ENCODE assay signal across 8 cellular contexts in the genomic region with DNA sequence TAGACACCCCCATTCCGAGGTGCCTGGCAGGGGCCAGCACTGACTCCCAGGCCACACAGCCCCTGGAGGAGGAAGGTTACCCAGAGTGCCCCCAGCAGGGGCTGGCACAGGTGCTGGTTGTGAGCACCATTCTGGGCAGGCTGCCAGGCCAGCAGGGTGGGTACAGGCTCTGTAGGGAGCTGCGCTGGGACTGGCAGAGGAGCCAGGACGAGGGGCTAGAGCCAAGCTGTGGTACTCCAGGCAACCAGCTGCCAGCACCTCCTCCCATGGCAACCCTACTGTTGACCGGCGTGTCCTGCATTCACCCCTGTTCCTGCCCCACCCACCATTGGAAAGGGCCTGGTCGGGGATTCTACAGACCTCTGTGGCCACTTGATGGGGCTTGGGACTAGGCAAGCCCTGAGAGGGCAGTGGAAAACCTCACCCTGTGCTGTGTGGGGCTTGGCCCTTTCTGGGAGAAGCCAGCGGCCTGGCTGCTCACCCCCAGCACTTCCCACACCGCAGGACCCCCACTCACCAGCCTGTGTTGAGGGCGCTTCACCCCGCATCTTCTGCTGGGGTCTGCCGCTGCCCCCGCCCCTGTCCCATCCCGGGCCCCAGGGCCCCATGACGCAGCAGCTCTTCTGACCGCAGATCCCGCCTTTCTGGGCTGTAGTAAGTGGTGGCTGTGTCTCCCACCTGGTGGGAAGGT. TPM values are rescaled to one million over a fixed set of nuclear protein-coding genes. Genes with fewer than 3 reads are reported as not detected.
DNase-seq lines count a peak whose midpoint lies in the region; ATAC-seq and TF ChIP-seq lines count a peak whose summit lies in the region.

No MANE protein-coding gene starts in this region.

- no peak overlapping the region for H3K27ac Mint-ChIP-seq in chondrocyte (ENCODE audit: unreplicated experiment)
- peak overlapping the region in 2 of 9 donors; percentile 51 to 55 for H3K27ac Mint-ChIP-seq in naive thymus-derived CD4-positive, alpha-beta T cell

- POLR2A ChIA-PET in naive thymus-derived CD4-positive, alpha-beta T cell (lab: Charles Lee), result interaction anchor here (0.6 kb wide), 1 partner anchor 377 kb away, joined by 4 read pairs; no protein-coding TSS in a partner anchor

- H3K4me1 ChIP-seq in naive thymus-derived CD4-positive, alpha-beta T cell (ENCODE audit: control insufficient read depth in 2 of 2, insufficient read depth in 2 of 2, low read length in 2 of 2), result no peaks in the 10 kb centered on the region

- no peaks in the 10 kb centered on the region for H3K9me3 Mint-ChIP-seq in chondrocyte (ENCODE audit: low read depth)
- H3K9me3 Mint-ChIP-seq in naive thymus-derived CD4-positive, alpha-beta T cell, result no peaks in the 10 kb centered on the region

- peak; percentile 98 for DNase-seq in COR-L47 (lab: John Stamatoyannopoulos, UW)
- peak in 2 of 3 experiments; percentile 65 to 89 for DNase-seq in NCI-H1417 (lab: John Stamatoyannopoulos, UW)
- peak; percentile 91 for DNase-seq in chondrocyte (ENCODE audit: low spot score)
- no peak for DNase-seq in naive thymus-derived CD4-positive, alpha-beta T cell
- DNase-seq in DMS114 treated with DMSO at 0.1 percent for 48 hours (lab: John Stamatoyannopoulos, UW; ENCODE audit: unreplicated experiment), result no peak
- DNase-seq in hepatic stellate cell (ENCODE audit: low spot score), result no peak

- no peak overlapping the region for H3K27ac ChIP-seq in naive thymus-derived CD4-positive, alpha-beta T cell (ENCODE audit: low read depth, low read length)

- H3K4me3 ChIP-seq in naive thymus-derived CD4-positive, alpha-beta T cell (ENCODE audit: low read length), result no peak overlapping the region

- no peaks in the 10 kb centered on the region for H3K27me3 ChIP-seq in naive thymus-derived CD4-positive, alpha-beta T cell (ENCODE audit: control insufficient read depth in 2 of 2, insufficient read depth in 2 of 2, low read length in 2 of 2)

- no peak for TF ChIP-seq CTCF in chondrocyte (IDR thresholded peaks at IDR 0.05)

- no peaks in the 10 kb centered on the region for H3K36me3 Mint-ChIP-seq in chondrocyte (ENCODE audit: low read depth)
- H3K36me3 Mint-ChIP-seq in naive thymus-derived CD4-positive, alpha-beta T cell, result peaks cover 0 to 5% (median 0%) of the 10 kb centered on the region in 5 donors

- H3K4me1 Mint-ChIP-seq in chondrocyte (ENCODE audit: low read depth), result peaks cover 13% of the 10 kb centered on the region
- peaks cover 0 to 16% (median 10%) of the 10 kb centered on the region in 7 donors for H3K4me1 Mint-ChIP-seq in naive thymus-derived CD4-positive, alpha-beta T cell

- H3K4me3 Mint-ChIP-seq in chondrocyte (ENCODE audit: unreplicated experiment), result no peak overlapping the region
- H3K4me3 Mint-ChIP-seq in naive thymus-derived CD4-positive, alpha-beta T cell, result peak overlapping the region; percentile 56 to 87 (median 76)

- H3K9me3 ChIP-seq in naive thymus-derived CD4-positive, alpha-beta T cell (ENCODE audit: control insufficient read depth in 2 of 3, low read length in 3 of 3), result no peaks in the 10 kb centered on the region

- CTCF ChIA-PET in naive thymus-derived CD4-positive, alpha-beta T cell (lab: Charles Lee), result no interaction called here

- H3K36me3 ChIP-seq in naive thymus-derived CD4-positive, alpha-beta T cell (ENCODE audit: control insufficient read depth in 2 of 3, insufficient read depth in 3 of 3, low read length in 3 of 3), result no peaks in the 10 kb centered on the region

- intact Hi-C loops in naive thymus-derived CD4-positive, alpha-beta T cell (cut with micrococcal nuclease), result no loop called here

- ATAC-seq in naive thymus-derived CD4-positive, alpha-beta T cell, result no peak
- ATAC-seq in HG03457 (IDR thresholded peaks at IDR 0.05; ENCODE audit: unreplicated experiment), result no peak
- no peak for ATAC-seq in GM21390 (IDR thresholded peaks at IDR 0.05; ENCODE audit: unreplicated experiment)

- H3K27me3 Mint-ChIP-seq in chondrocyte (ENCODE audit: low read depth), result peaks cover 21% of the 10 kb centered on the region
- peaks cover 12 to 32% (median 13%) of the 10 kb centered on the region in 5 donors for H3K27me3 Mint-ChIP-seq in naive thymus-derived CD4-positive, alpha-beta T cell

RNA-seq across cellular contexts. Expression of a gene that starts 1.9 kb away (rescaled TPM):
- total RNA-seq in chondrocyte, result not detected in 3 replicates
- total RNA-seq in naive thymus-derived CD4-positive, alpha-beta T cell, result 1 to 10 TPM in 2 of 5 experiments, not detected in 3; 1.7 to 2.0 TPM
- 10 to 100 TPM in 1 of 2 donors, 1 to 10 TPM in 1; 6.7 to 11.7 TPM for polyA plus RNA-seq in naive thymus-derived CD4-positive, alpha-beta T cell

RNA-seq across cellular contexts. Expression of a gene that starts 42.6 kb away (rescaled TPM):
- total RNA-seq in chondrocyte, result 2.2 to 13.3 TPM (median 2.9 TPM) in 3 replicates
- 10 to 100 TPM in 1 of 5 experiments, 1 to 10 TPM in 1, under 1 TPM in 3; 0.35 to 57.7 (median 0.85) TPM for total RNA-seq in naive thymus-derived CD4-positive, alpha-beta T cell
- polyA plus RNA-seq in naive thymus-derived CD4-positive, alpha-beta T cell, result 1 to 10 TPM in 1 of 2 donors, under 1 TPM in 1; 0.45 to 1.7 TPM

RNA-seq across cellular contexts. Expression of a gene that starts 43.3 kb away (rescaled TPM):
- total RNA-seq in chondrocyte, result 75.8 to 81.2 TPM (median 76.2 TPM) in 3 replicates
- total RNA-seq in naive thymus-derived CD4-positive, alpha-beta T cell, result 10 to 100 TPM; 46.8 to 84.8 (median 66.9) TPM
- polyA plus RNA-seq in naive thymus-derived CD4-positive, alpha-beta T cell, result 10 to 100 TPM; 78.7 to 87.8 TPM

Comparison
In these comparisons a context has a peak if more than half of its experiments do, and no peak if none do; other contexts are left out.
1. DNase-seq: peak in COR-L47 (single experiment), NCI-H1417 (2 of 3) and chondrocyte (single experiment); none in naive thymus-derived CD4-positive, alpha-beta T cell (0 of 9), DMS114 treated with DMSO at 0.1 percent for 48 hours (single experiment) and hepatic stellate cell (single experiment).